In genomic region chr15:40367673-40368611, GRCh38 we compare ENCODE assay signal across 1 cellular context.
TF ChIP-seq lines count a peak whose summit lies in the region.

No MANE protein-coding gene starts in this region.

TF ChIP-seq in K562, 482 proteins besides CTCF, POLR2A, EP300 and RAD21 (continues in another document):
- TF ChIP-seq CC2D1A (IDR thresholded peaks at IDR 0.05) (no peak), LCOR (CRISPR knock-in tag; IDR thresholded peaks at IDR 0.05) (peak; percentile 93), PHF20 (IDR thresholded peaks at IDR 0.05; ENCODE audit: partially characterized antibody) (peak; percentile 51), IRF2 (CRISPR knock-in tag; IDR thresholded peaks at IDR 0.05) (no peak), PHB (CRISPR knock-in tag; IDR thresholded peaks at IDR 0.05) (no peak), ZNF134 (CRISPR knock-in tag; conservative IDR thresholded peaks at IDR 0.05) (no peak), E2F6 (IDR thresholded peaks at IDR 0.05; ENCODE audit: borderline replicate concordance in 1 of 2, extremely low read depth in 1 of 2, insufficient read depth in 1 of 2, insufficient read length in 1 of 2, low read depth in 1 of 2, low read length in 1 of 2, poor library complexity in 1 of 2, severe bottlenecking in 1 of 2) (peak; percentile 96 to 98), CTBP1 (IDR thresholded peaks at IDR 0.05; ENCODE audit: borderline replicate concordance) (peak; percentile 87; the same call in 1 of the 2 replicates), MYC (IDR thresholded peaks at IDR 0.05; ENCODE audit: low read depth, low read length) (peak; percentile 88), MYC (CRISPR knock-in tag; IDR thresholded peaks at IDR 0.05; ENCODE audit: borderline replicate concordance, low read depth) (no peak), LEF1 (IDR thresholded peaks at IDR 0.05) (no peak), ZFP91 (CRISPR knock-in tag; IDR thresholded peaks at IDR 0.05) (no peak), FOXJ2 (tag; IDR thresholded peaks at IDR 0.05) (no peak), ZNF639 (CRISPR knock-in tag; conservative IDR thresholded peaks at IDR 0.05 in 1 of 2, IDR thresholded peaks at IDR 0.05 in 1 of 2) (0 out of 4 replicates have a peak, but pooled peaks of 1 of the 2 experiments have one; percentile 55), ZNF57 (CRISPR knock-in tag; IDR thresholded peaks at IDR 0.05) (no peak), DMBX1 (CRISPR knock-in tag; IDR thresholded peaks at IDR 0.05; ENCODE audit: borderline replicate concordance) (peak; percentile 82), MTF1 (CRISPR knock-in tag; IDR thresholded peaks at IDR 0.05; ENCODE audit: borderline replicate concordance) (no peak), ZNF3 (CRISPR knock-in tag; IDR thresholded peaks at IDR 0.05) (no peak), TFAP4 (CRISPR knock-in tag; IDR thresholded peaks at IDR 0.05; ENCODE audit: borderline replicate concordance) (peak; percentile 97), RB1 (IDR thresholded peaks at IDR 0.05; ENCODE audit: low read depth) (peak; percentile 93), ZNF146 (CRISPR knock-in tag; IDR thresholded peaks at IDR 0.05; ENCODE audit: unreplicated experiment) (no peak), ZKSCAN1 (IDR thresholded peaks at IDR 0.05; ENCODE audit: low read depth, low read length) (peak; percentile 62; the same call in 1 of the 2 replicates), PHTF2 (CRISPR knock-in tag; IDR thresholded peaks at IDR 0.05) (no peak), MYNN (IDR thresholded peaks at IDR 0.05) (no peak), MYNN (CRISPR knock-in tag; IDR thresholded peaks at IDR 0.05) (no peak), THRA (IDR thresholded peaks at IDR 0.05) (no peak), PHB2 (IDR thresholded peaks at IDR 0.05; ENCODE audit: low read depth) (no peak), E2F3 (CRISPR knock-in tag; IDR thresholded peaks at IDR 0.05) (peak; percentile 48; the same call in 1 of the 2 replicates), FOXP4 (CRISPR knock-in tag; IDR thresholded peaks at IDR 0.05; ENCODE audit: borderline replicate concordance) (no peak), KLF16 (IDR thresholded peaks at IDR 0.05) (peak; percentile 64; the same call in 1 of the 2 replicates), KLF13 (tag; IDR thresholded peaks at IDR 0.05; ENCODE audit: borderline replicate concordance, low read depth) (peak; percentile 50; the same call in 1 of the 2 replicates), PCBP1 (IDR thresholded peaks at IDR 0.05; ENCODE audit: low read depth, low read length, poor library complexity, severe bottlenecking) (peak; percentile 37), ATF7 (IDR thresholded peaks at IDR 0.05) (peak; percentile 58; the same call in 1 of the 2 replicates), SP2 (IDR thresholded peaks at IDR 0.05; ENCODE audit: extremely low read depth, low read depth, low read length, poor library complexity, severe bottlenecking) (no peak), U2AF1 (optimal IDR thresholded peaks at IDR 0.05; ENCODE audit: low read depth, low read length) (peak; percentile 77), ZNF347 (CRISPR knock-in tag; IDR thresholded peaks at IDR 0.05; ENCODE audit: low read depth) (no peak), POLR2AphosphoS5 (IDR thresholded peaks at IDR 0.05; ENCODE audit: control insufficient read depth, insufficient read depth, low read depth, low read length) (peak; percentile 21; the same call in 1 of the 2 replicates), BCL6 (CRISPR knock-in tag; IDR thresholded peaks at IDR 0.05) (no peak), GTF2B (IDR thresholded peaks at IDR 0.05; ENCODE audit: extremely low read depth, insufficient read length) (no peak), MTA1 (IDR thresholded peaks at IDR 0.05; ENCODE audit: borderline replicate concordance) (no peak), JUND (IDR thresholded peaks at IDR 0.05; ENCODE audit: borderline replicate concordance, low read depth, low read length) (peak; percentile 55), JUND (tag; IDR thresholded peaks at IDR 0.05; ENCODE audit: borderline replicate concordance, low read depth, low read length) (peak; percentile 21; the same call in 1 of the 3 replicates), ETS1 (conservative IDR thresholded peaks at IDR 0.05; ENCODE audit: control insufficient read depth, low read depth, low read length) (0 out of 2 replicates have a peak, but pooled peaks have one; percentile 49), ZNF518B (CRISPR knock-in tag; IDR thresholded peaks at IDR 0.05) (no peak), HOXB6 (CRISPR knock-in tag; IDR thresholded peaks at IDR 0.05; ENCODE audit: borderline replicate concordance) (no peak), E2F5 (CRISPR knock-in tag; IDR thresholded peaks at IDR 0.05) (peak; percentile 48; the same call in 1 of the 2 replicates), ZNF583 (CRISPR knock-in tag; IDR thresholded peaks at IDR 0.05) (no peak), GATAD2A (IDR thresholded peaks at IDR 0.05) (no peak), TCFL5 (CRISPR knock-in tag; conservative IDR thresholded peaks at IDR 0.05) (no peak), KLF10 (CRISPR knock-in tag; IDR thresholded peaks at IDR 0.05) (no peak), RFX5 (IDR thresholded peaks at IDR 0.05; ENCODE audit: low read depth, low read length) (no peak), SRSF3 (IDR thresholded peaks at IDR 0.05; ENCODE audit: insufficient read depth, low read length) (no peak)
